Comparison of ENCODE assay signal across 8 cellular contexts in genomic region chr10:44857363-44858016, GRCh38. TPM values are rescaled to one million over a fixed set of nuclear protein-coding genes. Genes with fewer than 3 reads are reported as not detected.
DNase-seq lines count a peak whose midpoint lies in the region; ATAC-seq and TF ChIP-seq lines count a peak whose summit lies in the region.

No MANE protein-coding gene starts in this region.

- H3K27me3 Mint-ChIP-seq in HFFc6 (ENCODE audit: insufficient read depth), result no peaks in the 10 kb centered on the region; the same call in 1 of the 2 replicates
- H3K27me3 Mint-ChIP-seq in effector memory CD8-positive, alpha-beta T cell, result peaks cover 11 to 28% of the 10 kb centered on the region in 2 donors
- peaks cover 6% of the 10 kb centered on the region for H3K27me3 Mint-ChIP-seq in memory B cell

- peak overlapping the region; percentile 67 for H3K27ac Mint-ChIP-seq in HFFc6
- no peak overlapping the region for H3K27ac Mint-ChIP-seq in effector memory CD8-positive, alpha-beta T cell
- H3K27ac Mint-ChIP-seq in memory B cell, result no peak overlapping the region

- peak; percentile 80 for ATAC-seq in effector memory CD8-positive, alpha-beta T cell (replicated peaks)
- peak; percentile 63 for ATAC-seq in memory B cell (ENCODE audit: low read depth)

- H3K4me3 Mint-ChIP-seq in HFFc6 (peak overlapping the region; percentile 25; the same call in 1 of the 2 replicates), memory B cell (no peak overlapping the region)
- H3K4me3 Mint-ChIP-seq in effector memory CD8-positive, alpha-beta T cell, result no peak overlapping the region

- H3K9me3 Mint-ChIP-seq in HFFc6, result no peaks in the 10 kb centered on the region
- H3K9me3 Mint-ChIP-seq in effector memory CD8-positive, alpha-beta T cell, result no peaks in the 10 kb centered on the region
- H3K9me3 Mint-ChIP-seq in memory B cell, result no peaks in the 10 kb centered on the region

- TF ChIP-seq CTCF in HFFc6 (IDR thresholded peaks at IDR 0.05), result peak; percentile 99

- DNase-seq in NCI-H1694 treated with DMSO at 0.1 percent for 48 hours (lab: John Stamatoyannopoulos, UW), result peak; percentile 16
- no peak for DNase-seq in NCI-H1694 (lab: John Stamatoyannopoulos, UW)
- DNase-seq in HFFc6, result peak; percentile 88
- DNase-seq in NCI-H2196 (lab: John Stamatoyannopoulos, UW; ENCODE audit: unreplicated experiment), result peak; percentile 37
- peak; percentile 30 to 40 for DNase-seq in activated CD4-positive, alpha-beta T cell treated with anti-CD3 and anti-CD28 coated beads, Interleukin-2, amount 50 U/mL, for 24 hours (ENCODE audit: low read depth in 1 of 2, low spot score in 1 of 2)
- DNase-seq in effector memory CD8-positive, alpha-beta T cell, result peak; percentile 39 to 51 (median 41)
- peak; percentile 32 to 56 for DNase-seq in memory B cell (ENCODE audit: low spot score in 2 of 2)
- peak; percentile 17 to 32 for DNase-seq in stimulated activated CD8-positive, alpha-beta memory T cell treated with anti-CD3 and anti-CD28 coated beads, Interleukin-7, amount 100 ng/mL, for 1 hour (ENCODE audit: low read depth in 2 of 2)

- H3K4me1 Mint-ChIP-seq in HFFc6 (ENCODE audit: low read depth) (peaks cover 62% of the 10 kb centered on the region), memory B cell (peaks cover 3% of the 10 kb centered on the region)
- no peaks in the 10 kb centered on the region for H3K4me1 Mint-ChIP-seq in effector memory CD8-positive, alpha-beta T cell (ENCODE audit: low read depth in 2 of 2)

- H3K36me3 Mint-ChIP-seq in HFFc6 (ENCODE audit: low read depth), result peaks cover 11% of the 10 kb centered on the region; the same call in 1 of the 2 replicates
- H3K36me3 Mint-ChIP-seq in effector memory CD8-positive, alpha-beta T cell (ENCODE audit: insufficient read depth), result no peaks in the 10 kb centered on the region
- no peaks in the 10 kb centered on the region for H3K36me3 Mint-ChIP-seq in memory B cell

RNA-seq across cellular contexts. Expression of gene TMEM72, which starts 53.6 kb away (rescaled TPM):
- total RNA-seq in HFFc6 (2021; fragmentation: NEBNext Ultra II Directional; extraction: Animal tissue kit (Norgen Biotek cat#: 25700)), result not detected
